ENCODE assay signal across 36 cellular contexts in the genomic region with DNA sequence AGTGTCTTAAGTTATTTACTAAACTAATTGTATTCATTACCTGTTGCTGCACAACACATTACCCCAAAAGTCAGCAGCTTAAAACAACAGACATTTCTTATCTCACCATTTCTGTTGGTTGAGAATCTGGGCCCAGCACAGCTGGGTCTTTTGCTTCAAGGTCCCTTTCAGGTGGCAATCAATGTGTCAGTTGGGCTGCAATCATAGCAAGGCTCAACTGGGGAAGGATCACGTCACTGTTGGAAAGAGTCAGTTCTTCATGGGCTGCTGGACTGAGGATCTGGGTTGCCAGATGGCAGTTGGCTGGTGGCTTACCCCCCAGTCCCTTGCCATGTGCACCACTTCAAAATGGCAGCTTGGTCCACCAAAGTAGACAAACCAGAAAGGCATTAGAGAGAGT.
"Had no signal": no experiment of that assay in that cellular context is flagged by ENCODE, and none has a peak within 500 bp of the region (broad histone marks: within the 10 kb centered on the region; RNA-seq: fewer than 3 reads in every experiment).

No MANE protein-coding gene starts in this region.

- H3K36me3 Mint-ChIP-seq: activated naive CD4-positive, alpha-beta T cell treated with anti-CD3 and anti-CD28 coated beads, Interleukin-2, amount 10 ng/mL, durations not matched to agents 7 days and 5 days; activated naive CD8-positive, alpha-beta T cell treated with anti-CD3 and anti-CD28 coated beads for 36 hours had no signal

- H3K27ac Mint-ChIP-seq: activated B cell treated with CpG ODN at 0.5 μM for 24 hours; activated naive CD4-positive, alpha-beta T cell treated with anti-CD3 and anti-CD28 coated beads, Interleukin-2, amount 10 ng/mL, durations not matched to agents 7 days and 5 days; activated naive CD8-positive, alpha-beta T cell treated with anti-CD3 and anti-CD28 coated beads for 36 hours; activated T-helper 1 cell treated with anti-CD3 and anti-CD28 coated beads, Interleukin-12 subunit alpha, Interleukin-12 subunit beta, Interleukin-2, Interleukin-4 antibody, amounts not matched to agents 30 ng/mL and 10 ng/mL and 1 ng/mL, durations not matched to agents 14 hours and 24 hours and 36 hours had no signal

- H3K4me2 ChIP-seq: PC-9 had no signal

- H3K4me1 ChIP-seq: ascending aorta had no signal

- H3K9me3 Mint-ChIP-seq: activated naive CD4-positive, alpha-beta T cell treated with anti-CD3 and anti-CD28 coated beads, Interleukin-2, amount 10 ng/mL, durations not matched to agents 7 days and 5 days; activated naive CD8-positive, alpha-beta T cell treated with anti-CD3 and anti-CD28 coated beads for 36 hours; activated T-helper 1 cell treated with anti-CD3 and anti-CD28 coated beads, Interleukin-12 subunit alpha, Interleukin-12 subunit beta, Interleukin-2, Interleukin-4 antibody, amounts not matched to agents 30 ng/mL and 10 ng/mL and 1 ng/mL, durations not matched to agents 14 hours and 24 hours and 36 hours; central memory CD8-positive, alpha-beta T cell had no signal

- H3K4me1 Mint-ChIP-seq: activated B cell treated with CpG ODN at 0.5 μM for 24 hours; activated naive CD4-positive, alpha-beta T cell treated with anti-CD3 and anti-CD28 coated beads, Interleukin-2, amount 10 ng/mL, durations not matched to agents 7 days and 5 days; activated naive CD8-positive, alpha-beta T cell treated with anti-CD3 and anti-CD28 coated beads for 36 hours had no signal

- H3K27me3 Mint-ChIP-seq: activated B cell treated with CpG ODN at 0.5 μM for 24 hours; activated naive CD4-positive, alpha-beta T cell treated with anti-CD3 and anti-CD28 coated beads, Interleukin-2, amount 10 ng/mL, durations not matched to agents 7 days and 5 days had no signal

- H3K9me3 ChIP-seq: ascending aorta, MG63 had no signal

- H2AFZ ChIP-seq: PC-9 had no signal

- H3K4me3 ChIP-seq: ascending aorta, cardiac muscle cell, MG63, PC-9 had no signal

- H3K4me3 Mint-ChIP-seq: activated B cell treated with CpG ODN at 0.5 μM for 24 hours; activated naive CD4-positive, alpha-beta T cell treated with anti-CD3 and anti-CD28 coated beads, Interleukin-2, amount 10 ng/mL, durations not matched to agents 7 days and 5 days; activated naive CD8-positive, alpha-beta T cell treated with anti-CD3 and anti-CD28 coated beads for 36 hours; activated T-cell treated with anti-CD3 and anti-CD28 coated beads, Interleukin-2, amount 50 U/mL, for 4 hours; activated T-helper 1 cell treated with anti-CD3 and anti-CD28 coated beads, Interleukin-12 subunit alpha, Interleukin-12 subunit beta, Interleukin-2, Interleukin-4 antibody, amounts not matched to agents 30 ng/mL and 10 ng/mL and 1 ng/mL, durations not matched to agents 14 hours and 24 hours and 36 hours; central memory CD8-positive, alpha-beta T cell had no signal

- H3K36me3 ChIP-seq: ascending aorta, cardiac muscle cell, MG63 had no signal

- DNase-seq: activated B cell treated with CpG ODN at 0.5 μM for 24 hours; activated CD4-positive, alpha-beta T cell treated with anti-CD3 and anti-CD28 coated beads for 4 hours; activated CD4-positive, alpha-beta T cell treated with anti-CD3 and anti-CD28 coated beads, Interleukin-2, amount 50 U/mL, for 4 hours; activated CD4-positive, CD25-positive, alpha-beta regulatory T cell treated with anti-CD3 and anti-CD28 coated beads, Interleukin-2, amount 50 U/mL, for 72 hours; activated CD8-positive, alpha-beta memory T cell treated with anti-CD3 and anti-CD28 coated beads, Interleukin-2, amount 50 U/mL, for 4 hours; activated gamma-delta T cell treated with Interleukin-2 at 50 U/mL for 16 hours; activated naive CD4-positive, alpha-beta T cell treated with anti-CD3 and anti-CD28 coated beads, Interleukin-2, amount 10 ng/mL, durations not matched to agents 7 days and 5 days; activated naive CD8-positive, alpha-beta T cell treated with anti-CD3 and anti-CD28 coated beads for 36 hours; activated T-cell treated with anti-CD3 and anti-CD28 coated beads for 4 hours; activated T-cell treated with anti-CD3 and anti-CD28 coated beads, Interleukin-2, amount 50 U/mL, for 4 hours; amygdala; Kasumi-1; KG1; MG63; NCI-H1105; NCI-H1417 treated with DMSO at 0.1 percent for 48 hours; NCI-H1930; NCI-H2081 treated with DMSO at 0.1 percent for 48 hours; NCI-H2171; NCI-H510A; NCI-H526; NCI-H748 treated with DMSO at 0.1 percent for 48 hours; NK-92 treated with Interleukin-12 subunit alpha and Interleukin-12 subunit beta, amount 100 ng/mL, for 24 hours; PC-9; SIG-M5; SW 1271; T-helper 1 cell; T-helper 9 cell had no signal

- H3K27me3 ChIP-seq: ascending aorta, cardiac muscle cell, MG63 had no signal

- H3K27ac ChIP-seq: ascending aorta, cardiac muscle cell, PC-9, RWPE1, VCaP had no signal

- ATAC-seq: activated T-cell treated with anti-CD3 and anti-CD28 coated beads, Interleukin-2, amount 50 U/mL, for 4 hours; Right ventricle myocardium inferior; SK-N-SH treated with all-trans-retinoic acid at 6 μM for 48 hours had no signal
